Comparison of ENCODE assay signal across 10 cellular contexts in the genomic region with DNA sequence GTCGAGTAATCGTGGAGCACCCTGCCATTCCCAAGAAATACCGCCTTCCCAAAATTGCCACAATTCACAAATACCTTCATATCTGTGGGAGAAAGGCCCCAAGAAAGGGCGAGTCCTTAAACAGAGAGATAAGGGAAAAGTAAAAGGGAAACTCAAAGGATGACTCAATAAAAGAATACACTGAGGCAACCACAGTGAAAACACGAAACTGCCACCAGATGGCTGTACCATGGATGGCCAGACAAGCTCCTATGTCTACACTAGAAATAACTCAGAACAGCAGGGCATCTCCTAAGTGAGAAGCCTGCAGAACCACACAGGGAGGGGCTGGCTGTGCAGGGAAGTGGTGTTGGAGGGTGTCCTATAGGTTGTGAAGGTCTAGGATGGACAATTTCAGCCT. TPM values are rescaled to one million over a fixed set of nuclear protein-coding genes. Genes with fewer than 3 reads are reported as not detected.
DNase-seq lines count a peak whose midpoint lies in the region; ATAC-seq and TF ChIP-seq lines count a peak whose summit lies in the region.
"Had no signal": no experiment of that assay in that cellular context is flagged by ENCODE, and none has a peak within 500 bp of the region (broad histone marks: within the 10 kb centered on the region; RNA-seq: fewer than 3 reads in every experiment).

No MANE protein-coding gene starts in this region.

- DNase-seq in activated naive CD8-positive, alpha-beta T cell treated with anti-CD3 and anti-CD28 coated beads, Interleukin-2, amount 50 U/mL, for 24 hours, result peak; percentile 4
- DNase-seq in NCI-H2227 treated with DMSO at 0.1 percent for 48 hours (lab: John Stamatoyannopoulos, UW), result no peak
- DNase-seq in heart right ventricle, result no peak
- DNase-seq in lower lobe of right lung, result no peak
- no peak for DNase-seq in effector CD4-positive, alpha-beta T cell
- DNase-seq: foreskin fibroblast, WERI-Rb-1 had no signal

- H3K36me3 ChIP-seq in heart right ventricle, result no peaks in the 10 kb centered on the region
- no peaks in the 10 kb centered on the region for H3K36me3 ChIP-seq in lower lobe of right lung
- H3K36me3 ChIP-seq: WERI-Rb-1 had no signal

- H3K9me3 Mint-ChIP-seq in activated naive CD8-positive, alpha-beta T cell treated with anti-CD3 and anti-CD28 coated beads, Interleukin-2, amount 50 U/mL, for 24 hours, result no peaks in the 10 kb centered on the region

- H3K27ac ChIP-seq in heart right ventricle (no peak overlapping the region), lower lobe of right lung (no peak overlapping the region)
- H3K27ac ChIP-seq: WERI-Rb-1 had no signal

- H3K27me3 Mint-ChIP-seq in activated naive CD8-positive, alpha-beta T cell treated with anti-CD3 and anti-CD28 coated beads, Interleukin-2, amount 50 U/mL, for 24 hours, result no peaks in the 10 kb centered on the region

- 88 to 94% methylated on average over 5 of the region's 5 CpGs for WGBS in heart right ventricle, 2 donors

- H3K27me3 ChIP-seq in heart right ventricle (no peaks in the 10 kb centered on the region), lower lobe of right lung (ENCODE audit: low read depth) (no peaks in the 10 kb centered on the region)

- H3K4me1 Mint-ChIP-seq in activated naive CD8-positive, alpha-beta T cell treated with anti-CD3 and anti-CD28 coated beads, Interleukin-2, amount 50 U/mL, for 24 hours, result peaks cover 8% of the 10 kb centered on the region

- TF ChIP-seq CTCF in GM12873 (IDR thresholded peaks at IDR 0.05; ENCODE audit: insufficient read depth, low read depth, low read length, missing control alignments) (peak; percentile 48), heart right ventricle (IDR thresholded peaks at IDR 0.05) (no peak), lower lobe of right lung (IDR thresholded peaks at IDR 0.05) (no peak)

- H3K4me3 ChIP-seq in heart right ventricle (no peak overlapping the region), lower lobe of right lung (no peak overlapping the region)

- H3K9me3 ChIP-seq in heart right ventricle, result no peaks in the 10 kb centered on the region
- H3K9me3 ChIP-seq in lower lobe of right lung, result no peaks in the 10 kb centered on the region

- H3K36me3 Mint-ChIP-seq in activated naive CD8-positive, alpha-beta T cell treated with anti-CD3 and anti-CD28 coated beads, Interleukin-2, amount 50 U/mL, for 24 hours (ENCODE audit: low read depth), result no peaks in the 10 kb centered on the region

- H3K4me1 ChIP-seq in heart right ventricle, result peaks cover 0 to 12% (median 3%) of the 10 kb centered on the region in 9 donors
- H3K4me1 ChIP-seq in lower lobe of right lung, result no peaks in the 10 kb centered on the region

- intact Hi-C loops in heart right ventricle (cut with DNase I) (no loop called here), lower lobe of right lung (cut with DNase I) (no loop called here)

- ATAC-seq in GM19351 (IDR thresholded peaks at IDR 0.05; ENCODE audit: unreplicated experiment) (peak; percentile 94), HG03066 (IDR thresholded peaks at IDR 0.05; ENCODE audit: low read depth, unreplicated experiment) (peak; percentile 96), heart right ventricle (no peak), lower lobe of right lung (no peak)
- ATAC-seq in activated naive CD8-positive, alpha-beta T cell treated with anti-CD3 and anti-CD28 coated beads, Interleukin-2, amount 50 U/mL, for 24 hours, result peak; percentile 78

- no peak overlapping the region for H3K4me3 Mint-ChIP-seq in activated naive CD8-positive, alpha-beta T cell treated with anti-CD3 and anti-CD28 coated beads, Interleukin-2, amount 50 U/mL, for 24 hours

- peak overlapping the region; percentile 67 for H3K27ac Mint-ChIP-seq in activated naive CD8-positive, alpha-beta T cell treated with anti-CD3 and anti-CD28 coated beads, Interleukin-2, amount 50 U/mL, for 24 hours

RNA-seq across cellular contexts. Expression of gene SRGAP3, which starts 25.0 kb away (rescaled TPM):
- total RNA-seq in heart right ventricle, result 10 to 100 TPM in 7 of 10 donors, 1 to 10 TPM in 3; 2.4 to 16.1 (median 12.1) TPM
- polyA plus RNA-seq in heart right ventricle, result 1 to 10 TPM in 1 of 2 donors, under 1 TPM in 1; 0.67 to 4.8 TPM
- total RNA-seq in lower lobe of right lung, result 7.8 TPM

Comparison
In these comparisons a context has a peak if more than half of its experiments do, and no peak if none do; other contexts are left out.
1. ATAC-seq: peak in GM19351 (single experiment), HG03066 (single experiment) and activated naive CD8-positive, alpha-beta T cell treated with anti-CD3 and anti-CD28 coated beads, Interleukin-2, amount 50 U/mL, for 24 hours (single experiment); none in heart right ventricle (0 of 8) and lower lobe of right lung (0 of 2).